Comparison of ENCODE assay signal across 1 cellular context in the genomic region with DNA sequence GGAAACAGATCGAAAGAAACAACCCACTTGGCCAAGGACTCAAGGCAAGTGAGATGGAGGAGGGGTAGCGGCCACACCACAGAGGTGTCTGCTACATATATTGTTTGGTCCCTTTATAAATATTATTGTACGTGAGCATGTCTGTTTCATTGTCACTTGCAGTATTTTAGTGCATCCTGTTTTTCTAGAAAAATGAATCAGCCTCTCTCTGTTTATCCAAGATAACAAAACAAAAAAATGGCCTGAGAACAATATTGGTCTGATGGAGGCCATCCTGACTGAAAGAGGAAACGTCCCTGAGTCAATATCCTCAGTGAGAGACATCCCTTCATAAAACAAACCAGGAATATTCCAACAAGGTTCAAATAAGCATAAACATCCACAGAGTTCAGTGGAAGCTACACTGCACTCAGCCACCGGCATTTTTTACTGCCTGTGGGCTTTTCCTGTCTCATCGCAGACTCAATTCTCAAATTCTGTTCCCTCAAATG.
TF ChIP-seq lines count a peak whose summit lies in the region.

No MANE protein-coding gene starts in this region.

TF ChIP-seq in HepG2, 621 proteins besides CTCF, POLR2A, EP300 and RAD21 (continued from another document and continues in another):
- TF ChIP-seq, protein P1, sequence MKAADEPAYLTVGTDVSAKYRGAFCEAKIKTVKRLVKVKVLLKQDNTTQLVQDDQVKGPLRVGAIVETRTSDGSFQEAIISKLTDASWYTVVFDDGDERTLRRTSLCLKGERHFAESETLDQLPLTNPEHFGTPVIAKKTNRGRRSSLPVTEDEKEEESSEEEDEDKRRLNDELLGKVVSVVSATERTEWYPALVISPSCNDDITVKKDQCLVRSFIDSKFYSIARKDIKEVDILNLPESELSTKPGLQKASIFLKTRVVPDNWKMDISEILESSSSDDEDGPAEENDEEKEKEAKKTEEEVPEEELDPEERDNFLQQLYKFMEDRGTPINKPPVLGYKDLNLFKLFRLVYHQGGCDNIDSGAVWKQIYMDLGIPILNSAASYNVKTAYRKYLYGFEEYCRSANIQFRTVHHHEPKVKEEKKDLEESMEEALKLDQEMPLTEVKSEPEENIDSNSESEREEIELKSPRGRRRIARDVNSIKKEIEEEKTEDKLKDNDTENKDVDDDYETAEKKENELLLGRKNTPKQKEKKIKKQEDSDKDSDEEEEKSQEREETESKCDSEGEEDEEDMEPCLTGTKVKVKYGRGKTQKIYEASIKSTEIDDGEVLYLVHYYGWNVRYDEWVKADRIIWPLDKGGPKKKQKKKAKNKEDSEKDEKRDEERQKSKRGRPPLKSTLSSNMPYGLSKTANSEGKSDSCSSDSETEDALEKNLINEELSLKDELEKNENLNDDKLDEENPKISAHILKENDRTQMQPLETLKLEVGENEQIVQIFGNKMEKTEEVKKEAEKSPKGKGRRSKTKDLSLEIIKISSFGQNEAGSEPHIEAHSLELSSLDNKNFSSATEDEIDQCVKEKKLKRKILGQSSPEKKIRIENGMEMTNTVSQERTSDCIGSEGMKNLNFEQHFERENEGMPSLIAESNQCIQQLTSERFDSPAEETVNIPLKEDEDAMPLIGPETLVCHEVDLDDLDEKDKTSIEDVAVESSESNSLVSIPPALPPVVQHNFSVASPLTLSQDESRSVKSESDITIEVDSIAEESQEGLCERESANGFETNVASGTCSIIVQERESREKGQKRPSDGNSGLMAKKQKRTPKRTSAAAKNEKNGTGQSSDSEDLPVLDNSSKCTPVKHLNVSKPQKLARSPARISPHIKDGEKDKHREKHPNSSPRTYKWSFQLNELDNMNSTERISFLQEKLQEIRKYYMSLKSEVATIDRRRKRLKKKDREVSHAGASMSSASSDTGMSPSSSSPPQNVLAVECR (CRISPR knock-in tag; IDR thresholded peaks at IDR 0.05; ENCODE audit: borderline replicate concordance), result no peak
- TF ChIP-seq BRD4 (CRISPR knock-in tag; IDR thresholded peaks at IDR 0.05) (no peak), SAP130 (CRISPR knock-in tag; IDR thresholded peaks at IDR 0.05; ENCODE audit: low read depth) (peak; percentile 11; the same call in 1 of the 2 replicates), ZNF709 (CRISPR knock-in tag; IDR thresholded peaks at IDR 0.05) (no peak), PHB2 (IDR thresholded peaks at IDR 0.05; ENCODE audit: partially characterized antibody) (no peak), ZHX1 (CRISPR knock-in tag; IDR thresholded peaks at IDR 0.05; ENCODE audit: low read depth) (no peak), FOXO1 (CRISPR knock-in tag; IDR thresholded peaks at IDR 0.05) (peak; percentile 15; the same call in 1 of the 2 replicates), MAX (IDR thresholded peaks at IDR 0.05) (no peak), ELF3 (CRISPR knock-in tag; IDR thresholded peaks at IDR 0.05) (peak; percentile 76), REL (CRISPR knock-in tag; conservative IDR thresholded peaks at IDR 0.05) (no peak), AGO1 (IDR thresholded peaks at IDR 0.05; ENCODE audit: low read depth, low read length, poor library complexity, severe bottlenecking) (no peak), TCF7 (IDR thresholded peaks at IDR 0.05; ENCODE audit: low read depth) (0 out of 2 replicates have a peak, but pooled peaks have one; percentile 32), ZNF180 (CRISPR knock-in tag; IDR thresholded peaks at IDR 0.05; ENCODE audit: borderline replicate concordance, low read depth) (no peak), ZBTB8A (CRISPR knock-in tag; IDR thresholded peaks at IDR 0.05; ENCODE audit: borderline replicate concordance, low read depth) (no peak), FOSL2 (CRISPR knock-in tag; IDR thresholded peaks at IDR 0.05) (peak; percentile 54), HDAC6 (IDR thresholded peaks at IDR 0.05; ENCODE audit: low read depth, low read length) (no peak), JARID2 (CRISPR knock-in tag; IDR thresholded peaks at IDR 0.05; ENCODE audit: insufficient replicate concordance) (no peak), PHF8 (CRISPR knock-in tag; IDR thresholded peaks at IDR 0.05) (no peak), SALL1 (CRISPR knock-in tag; IDR thresholded peaks at IDR 0.05) (peak; percentile 13; the same call in 1 of the 2 replicates), ZNF124 (CRISPR knock-in tag; IDR thresholded peaks at IDR 0.05) (no peak), KAT2B (IDR thresholded peaks at IDR 0.05; ENCODE audit: borderline replicate concordance, low read depth, low read length) (no peak), ZNF770 (CRISPR knock-in tag; IDR thresholded peaks at IDR 0.05) (no peak), GPBP1L1 (CRISPR knock-in tag; IDR thresholded peaks at IDR 0.05) (no peak), USF2 (IDR thresholded peaks at IDR 0.05; ENCODE audit: low read depth, low read length) (no peak), USF2 (CRISPR knock-in tag; IDR thresholded peaks at IDR 0.05; ENCODE audit: borderline replicate concordance) (no peak), TP53 (CRISPR knock-in tag; conservative IDR thresholded peaks at IDR 0.05) (no peak), MAFG (CRISPR knock-in tag; IDR thresholded peaks at IDR 0.05) (no peak), ZNF510 (CRISPR knock-in tag; IDR thresholded peaks at IDR 0.05; ENCODE audit: low read depth) (no peak), ZNF296 (CRISPR knock-in tag; conservative IDR thresholded peaks at IDR 0.05) (no peak), ZNF12 (CRISPR knock-in tag; IDR thresholded peaks at IDR 0.05) (no peak; the same call in none of the 2 replicates), HNF1A (IDR thresholded peaks at IDR 0.05; ENCODE audit: low read depth) (no peak), HNF1A (CRISPR knock-in tag; IDR thresholded peaks at IDR 0.05; ENCODE audit: borderline replicate concordance) (no peak), ZNF615 (CRISPR knock-in tag; IDR thresholded peaks at IDR 0.05; ENCODE audit: borderline replicate concordance) (no peak), GPN1 (CRISPR knock-in tag; IDR thresholded peaks at IDR 0.05; ENCODE audit: borderline replicate concordance) (no peak), SCMH1 (CRISPR knock-in tag; IDR thresholded peaks at IDR 0.05; ENCODE audit: borderline replicate concordance) (no peak), MAZ (IDR thresholded peaks at IDR 0.05; ENCODE audit: borderline replicate concordance, low read depth, low read length) (no peak), MAZ (CRISPR knock-in tag; IDR thresholded peaks at IDR 0.05; ENCODE audit: low read depth) (no peak), FIP1L1 (IDR thresholded peaks at IDR 0.05; ENCODE audit: borderline replicate concordance, insufficient read depth, low read depth, low read length) (no peak), RBM39 (IDR thresholded peaks at IDR 0.05; ENCODE audit: low read depth, low read length, poor library complexity, severe bottlenecking) (no peak), CHD2 (IDR thresholded peaks at IDR 0.05; ENCODE audit: low read depth, low read length) (no peak), RELA (CRISPR knock-in tag; IDR thresholded peaks at IDR 0.05) (no peak), ZNF441 (CRISPR knock-in tag; IDR thresholded peaks at IDR 0.05; ENCODE audit: borderline replicate concordance) (no peak), ATM (IDR thresholded peaks at IDR 0.05; ENCODE audit: borderline replicate concordance) (no peak)
